8 cellular contexts compared by ENCODE assay signal in the genomic region with DNA sequence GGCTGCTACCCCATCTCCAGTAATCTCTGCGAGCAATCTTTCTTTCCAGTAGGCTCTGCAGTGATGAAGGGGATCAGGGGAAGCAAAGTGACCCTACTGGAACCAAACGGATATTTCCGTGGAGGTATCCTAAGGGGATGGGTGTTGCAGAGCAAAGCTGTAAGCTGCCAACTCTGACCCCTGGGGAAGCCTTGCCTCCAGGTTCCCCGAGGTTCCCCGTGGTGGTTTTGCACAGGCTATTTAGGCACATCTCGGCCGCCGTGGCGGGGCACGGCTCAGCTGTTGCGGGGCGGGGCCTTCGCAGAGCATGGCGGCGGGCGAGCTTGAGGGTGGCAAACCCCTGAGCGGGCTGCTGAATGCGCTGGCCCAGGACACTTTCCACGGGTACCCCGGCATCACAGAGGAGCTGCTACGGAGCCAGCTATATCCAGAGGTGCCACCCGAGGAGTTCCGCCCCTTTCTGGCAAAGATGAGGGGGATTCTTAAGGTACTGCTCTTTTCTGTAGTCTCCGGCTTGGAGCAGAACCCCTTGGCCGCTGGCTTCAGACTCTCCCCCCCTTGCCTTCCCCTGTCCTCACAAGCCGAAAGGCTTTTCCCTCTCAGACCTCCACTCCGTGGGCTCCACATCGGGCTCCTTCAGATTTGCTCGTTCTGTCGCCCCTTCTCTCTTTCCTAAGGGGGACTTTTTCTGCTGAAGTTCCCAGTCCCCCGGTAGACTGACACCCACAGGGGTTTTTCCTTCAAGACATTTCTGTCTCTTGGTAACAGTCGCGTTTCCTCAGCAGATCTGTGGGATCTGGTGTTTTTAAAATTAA. TPM values are rescaled to one million over a fixed set of nuclear protein-coding genes. Genes with fewer than 3 reads are reported as not detected.
A peak's percentile ranks its signal among the peaks of the same experiment; 100 is the strongest.
DNase-seq lines count a peak whose midpoint lies in the region; ATAC-seq and TF ChIP-seq lines count a peak whose summit lies in the region.

A gene (plus strand): TSS at position 303 of the 815 bp plus-strand sequence. CDS start 5 bp downstream, at position 308.

- H3K4me1 ChIP-seq in liver (ENCODE audit: control insufficient read depth in 4 of 4, insufficient read depth in 4 of 4, low read length in 3 of 4): peaks cover 3 to 26% (median 14%) of the 10 kb centered on the region in 4 donors

- H3K4me3 ChIP-seq in liver (ENCODE audit: low read depth in 1 of 3, low read length in 3 of 3): peak within 1 kb of the TSS; percentile 71 to 98 (median 89)

- 1% methylated on average over 33 of the region's 33 CpGs for WGBS in liver

- no peaks in the 10 kb centered on the region for H3K27me3 ChIP-seq in liver (ENCODE audit: control insufficient read depth in 4 of 4, insufficient read depth in 4 of 4, low read length in 3 of 4)

- peak within 1 kb of the TSS; percentile 9 to 75 for H3K27ac ChIP-seq in liver (ENCODE audit: low read depth in 1 of 2, low read length in 2 of 2)

- ATAC-seq in GM19025 (IDR thresholded peaks at IDR 0.05; ENCODE audit: low read depth, unreplicated experiment): peak; percentile 99
- ATAC-seq in HG03196 (IDR thresholded peaks at IDR 0.05; ENCODE audit: unreplicated experiment): peak; percentile 100

- no peaks in the 10 kb centered on the region for H3K36me3 ChIP-seq in liver (ENCODE audit: control insufficient read depth in 4 of 4, insufficient read depth in 3 of 4, low read depth in 1 of 4, low read length in 3 of 4)

- peak; percentile 78 for DNase-seq in AML-193 (lab: John Stamatoyannopoulos, UW)
- peak; percentile 77 for DNase-seq in NCI-H69 (lab: John Stamatoyannopoulos, UW)
- DNase-seq in activated CD4-positive, alpha-beta T cell treated with anti-CD3 and anti-CD28 coated beads, Interleukin-2, amount 50 U/mL, for 24 hours (ENCODE audit: low read depth in 1 of 2, low spot score in 1 of 2): peak; percentile 68 to 74
- DNase-seq in dedifferentiated amniotic fluid mesenchymal stem cell (ENCODE audit: extremely low spot score): peak; percentile 61
- DNase-seq in stimulated activated CD4-positive, alpha-beta T cell treated with anti-CD3 and anti-CD28 coated beads, Interleukin-4, amount 100 ng/mL, for 24 hours: peak; percentile 85

- peak within 1 kb of the TSS; percentile 86 to 95 for H3K9ac ChIP-seq in liver (ENCODE audit: low read depth in 1 of 2, low read length in 2 of 2)

- no peak for TF ChIP-seq CTCF in liver (IDR thresholded peaks at IDR 0.05; ENCODE audit: low read depth, low read length, missing input control)

- peak; percentile 24 to 43 for TF ChIP-seq RAD21 in liver (IDR thresholded peaks at IDR 0.05)

- no peaks in the 10 kb centered on the region for H3K9me3 ChIP-seq in liver (ENCODE audit: control insufficient read depth in 4 of 4, low read length in 3 of 4)

TF ChIP-seq in liver, 16 proteins besides CTCF, POLR2A, EP300 and RAD21:
- TF ChIP-seq EGR1 (IDR thresholded peaks at IDR 0.05; ENCODE audit: low read depth in 2 of 2): peak in 1 of 2 donors; percentile 57
- TF ChIP-seq, protein P1, sequence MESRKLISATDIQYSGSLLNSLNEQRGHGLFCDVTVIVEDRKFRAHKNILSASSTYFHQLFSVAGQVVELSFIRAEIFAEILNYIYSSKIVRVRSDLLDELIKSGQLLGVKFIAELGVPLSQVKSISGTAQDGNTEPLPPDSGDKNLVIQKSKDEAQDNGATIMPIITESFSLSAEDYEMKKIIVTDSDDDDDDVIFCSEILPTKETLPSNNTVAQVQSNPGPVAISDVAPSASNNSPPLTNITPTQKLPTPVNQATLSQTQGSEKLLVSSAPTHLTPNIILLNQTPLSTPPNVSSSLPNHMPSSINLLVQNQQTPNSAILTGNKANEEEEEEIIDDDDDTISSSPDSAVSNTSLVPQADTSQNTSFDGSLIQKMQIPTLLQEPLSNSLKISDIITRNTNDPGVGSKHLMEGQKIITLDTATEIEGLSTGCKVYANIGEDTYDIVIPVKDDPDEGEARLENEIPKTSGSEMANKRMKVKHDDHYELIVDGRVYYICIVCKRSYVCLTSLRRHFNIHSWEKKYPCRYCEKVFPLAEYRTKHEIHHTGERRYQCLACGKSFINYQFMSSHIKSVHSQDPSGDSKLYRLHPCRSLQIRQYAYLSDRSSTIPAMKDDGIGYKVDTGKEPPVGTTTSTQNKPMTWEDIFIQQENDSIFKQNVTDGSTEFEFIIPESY (IDR thresholded peaks at IDR 0.05): peak; percentile 61
- TF ChIP-seq, protein P2, sequence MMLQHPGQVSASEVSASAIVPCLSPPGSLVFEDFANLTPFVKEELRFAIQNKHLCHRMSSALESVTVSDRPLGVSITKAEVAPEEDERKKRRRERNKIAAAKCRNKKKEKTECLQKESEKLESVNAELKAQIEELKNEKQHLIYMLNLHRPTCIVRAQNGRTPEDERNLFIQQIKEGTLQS (IDR thresholded peaks at IDR 0.05): no peak
- TF ChIP-seq HNF4A (conservative IDR thresholded peaks at IDR 0.05): peak in 1 of 2 donors; percentile 20
- no peak for TF ChIP-seq FOXA2 (IDR thresholded peaks at IDR 0.05)
- no peak for TF ChIP-seq JUND (IDR thresholded peaks at IDR 0.05)
- no peak for TF ChIP-seq SP1 (IDR thresholded peaks at IDR 0.05)
- peak; percentile 5 for TF ChIP-seq FOXA1 (IDR thresholded peaks at IDR 0.05)
- TF ChIP-seq HNF4G (IDR thresholded peaks at IDR 0.05): no peak
- TF ChIP-seq GABPA (IDR thresholded peaks at IDR 0.05 in 1 of 2, conservative IDR thresholded peaks at IDR 0.05 in 1 of 2): peak in 1 of 2 donors; percentile 15
- TF ChIP-seq, protein P3, sequence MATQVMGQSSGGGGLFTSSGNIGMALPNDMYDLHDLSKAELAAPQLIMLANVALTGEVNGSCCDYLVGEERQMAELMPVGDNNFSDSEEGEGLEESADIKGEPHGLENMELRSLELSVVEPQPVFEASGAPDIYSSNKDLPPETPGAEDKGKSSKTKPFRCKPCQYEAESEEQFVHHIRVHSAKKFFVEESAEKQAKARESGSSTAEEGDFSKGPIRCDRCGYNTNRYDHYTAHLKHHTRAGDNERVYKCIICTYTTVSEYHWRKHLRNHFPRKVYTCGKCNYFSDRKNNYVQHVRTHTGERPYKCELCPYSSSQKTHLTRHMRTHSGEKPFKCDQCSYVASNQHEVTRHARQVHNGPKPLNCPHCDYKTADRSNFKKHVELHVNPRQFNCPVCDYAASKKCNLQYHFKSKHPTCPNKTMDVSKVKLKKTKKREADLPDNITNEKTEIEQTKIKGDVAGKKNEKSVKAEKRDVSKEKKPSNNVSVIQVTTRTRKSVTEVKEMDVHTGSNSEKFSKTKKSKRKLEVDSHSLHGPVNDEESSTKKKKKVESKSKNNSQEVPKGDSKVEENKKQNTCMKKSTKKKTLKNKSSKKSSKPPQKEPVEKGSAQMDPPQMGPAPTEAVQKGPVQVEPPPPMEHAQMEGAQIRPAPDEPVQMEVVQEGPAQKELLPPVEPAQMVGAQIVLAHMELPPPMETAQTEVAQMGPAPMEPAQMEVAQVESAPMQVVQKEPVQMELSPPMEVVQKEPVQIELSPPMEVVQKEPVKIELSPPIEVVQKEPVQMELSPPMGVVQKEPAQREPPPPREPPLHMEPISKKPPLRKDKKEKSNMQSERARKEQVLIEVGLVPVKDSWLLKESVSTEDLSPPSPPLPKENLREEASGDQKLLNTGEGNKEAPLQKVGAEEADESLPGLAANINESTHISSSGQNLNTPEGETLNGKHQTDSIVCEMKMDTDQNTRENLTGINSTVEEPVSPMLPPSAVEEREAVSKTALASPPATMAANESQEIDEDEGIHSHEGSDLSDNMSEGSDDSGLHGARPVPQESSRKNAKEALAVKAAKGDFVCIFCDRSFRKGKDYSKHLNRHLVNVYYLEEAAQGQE (IDR thresholded peaks at IDR 0.05): no peak
- peak; percentile 98 for TF ChIP-seq YY1 (IDR thresholded peaks at IDR 0.05)
- peak; percentile 80 for TF ChIP-seq TAF1 (conservative IDR thresholded peaks at IDR 0.05)
- TF ChIP-seq RXRA (IDR thresholded peaks at IDR 0.05): peak in 1 of 2 donors; percentile 26
- TF ChIP-seq, protein P4, sequence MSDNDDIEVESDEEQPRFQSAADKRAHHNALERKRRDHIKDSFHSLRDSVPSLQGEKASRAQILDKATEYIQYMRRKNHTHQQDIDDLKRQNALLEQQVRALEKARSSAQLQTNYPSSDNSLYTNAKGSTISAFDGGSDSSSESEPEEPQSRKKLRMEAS (IDR thresholded peaks at IDR 0.05): no peak
- TF ChIP-seq NR2F2 (IDR thresholded peaks at IDR 0.05): peak; percentile 47

RNA-seq across cellular contexts. Expression of the gene that starts here (rescaled TPM):
- 10 to 100 TPM; 17.4 to 21.1 TPM for total RNA-seq in liver
- 10 to 100 TPM; 20.4 to 47.9 TPM for polyA plus RNA-seq in liver

Comparison
In these comparisons a context has a peak if more than half of its experiments do, and no peak if none do; other contexts are left out.
1. Peak in every context shown above with its lines: DNase-seq, ATAC-seq, H3K4me3 ChIP-seq and H3K27ac ChIP-seq.